15 cellular contexts compared by ENCODE assay signal in the genomic region with DNA sequence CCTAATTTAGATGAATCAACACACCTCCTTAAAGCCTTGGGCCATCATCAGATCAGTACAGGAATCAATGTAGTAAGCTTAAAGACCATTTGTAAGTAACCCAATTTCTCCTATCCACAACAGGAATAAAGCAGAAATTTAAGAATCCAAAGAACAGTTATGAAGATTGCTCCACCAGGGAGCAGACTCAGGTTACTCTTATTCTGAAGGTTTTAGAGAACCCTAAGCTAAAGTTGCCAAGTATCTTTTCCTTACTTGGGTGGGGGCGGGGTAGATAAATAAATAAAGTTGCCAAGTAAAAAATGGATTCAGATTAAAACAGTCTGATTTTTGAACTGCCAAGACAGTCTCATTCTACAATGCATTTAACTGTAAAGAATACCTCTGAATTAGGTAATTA. TPM values are rescaled to one million over a fixed set of nuclear protein-coding genes. Genes with fewer than 3 reads are reported as not detected.
A peak's percentile ranks its signal among the peaks of the same experiment; 100 is the strongest.
DNase-seq lines count a peak whose midpoint lies in the region; ATAC-seq and TF ChIP-seq lines count a peak whose summit lies in the region.
"Had no signal": no experiment of that assay in that cellular context is flagged by ENCODE, and none has a peak within 500 bp of the region (broad histone marks: within the 10 kb centered on the region; RNA-seq: fewer than 3 reads in every experiment).

No MANE protein-coding gene starts in this region.

- H3K4me2 ChIP-seq in IMR-90 (ENCODE audit: low read depth, low read length) (peak overlapping the region; percentile 39; the same call in 1 of the 2 replicates), H9 (ENCODE audit: insufficient read depth, insufficient read length, low read length) (no peak overlapping the region)

- no peak overlapping the region for H2AK5ac ChIP-seq in IMR-90 (ENCODE audit: low read depth, low read length)
- no peak overlapping the region for H2AK5ac ChIP-seq in H9 (ENCODE audit: insufficient read length, low read length)

- no peak for ATAC-seq in CD4-positive, CD25-positive, alpha-beta regulatory T cell (ENCODE audit: low read depth in 2 of 2)
- ATAC-seq in IMR-90 (ENCODE audit: low read depth), result no peak
- ATAC-seq in naive thymus-derived CD4-positive, alpha-beta T cell, result no peak
- no peak for ATAC-seq in upper lobe of right lung
- ATAC-seq: activated CD4-positive, alpha-beta T cell treated with anti-CD3 and anti-CD28 coated beads for 36 hours; foreskin keratinocyte had no signal

- no peak overlapping the region for H3K4me3 ChIP-seq in CD4-positive, CD25-positive, alpha-beta regulatory T cell (ENCODE audit: low read depth, low read length)
- H3K4me3 ChIP-seq in IMR-90 (ENCODE audit: insufficient read depth, low read depth, low read length), result no peak overlapping the region
- no peak overlapping the region for H3K4me3 ChIP-seq in naive thymus-derived CD4-positive, alpha-beta T cell (ENCODE audit: low read length)
- H3K4me3 ChIP-seq in upper lobe of right lung, result no peak overlapping the region
- no peak overlapping the region for H3K4me3 ChIP-seq in dorsolateral prefrontal cortex

- intact Hi-C loops in IMR-90 (cut with micrococcal nuclease), result loop anchor here (2.0 to 5.0 kb wide), 2 partner anchors 19 to 324 kb away; a partner anchor contains a TSS
- intact Hi-C loops in naive thymus-derived CD4-positive, alpha-beta T cell (cut with micrococcal nuclease), result loop anchor here in 1 of 2 donors (5.0 kb wide), 1 partner anchor 584 kb away; no protein-coding TSS in a partner anchor
- intact Hi-C loops in upper lobe of right lung (cut with DNase I), result no loop called here
- intact Hi-C loops in dorsolateral prefrontal cortex (cut with DNase I), result no loop called here

- peak overlapping the region; percentile 56 for H2BK5ac ChIP-seq in IMR-90 (ENCODE audit: low read depth, low read length, poor library complexity, severe bottlenecking)
- no peak overlapping the region for H2BK5ac ChIP-seq in H9 (ENCODE audit: insufficient read length, low read length)

- H3K9me3 ChIP-seq in CD4-positive, CD25-positive, alpha-beta regulatory T cell (ENCODE audit: control insufficient read depth in 2 of 2, low read length in 2 of 2), result no peaks in the 10 kb centered on the region
- H3K9me3 ChIP-seq in IMR-90 (ENCODE audit: control insufficient read depth, insufficient read depth, low read length), result no peaks in the 10 kb centered on the region
- no peaks in the 10 kb centered on the region for H3K9me3 ChIP-seq in naive thymus-derived CD4-positive, alpha-beta T cell (ENCODE audit: control insufficient read depth in 2 of 3, low read length in 3 of 3)
- no peaks in the 10 kb centered on the region for H3K9me3 ChIP-seq in upper lobe of right lung
- H3K9me3 ChIP-seq in H9 (ENCODE audit: control insufficient read depth, low read depth, low read length), result no peaks in the 10 kb centered on the region

- peaks cover 10% of the 10 kb centered on the region for H3K4me1 ChIP-seq in CD4-positive, CD25-positive, alpha-beta regulatory T cell (ENCODE audit: control insufficient read depth, insufficient read depth, low read length, poor library complexity, severe bottlenecking)
- peaks cover 7% of the 10 kb centered on the region for H3K4me1 ChIP-seq in IMR-90 (ENCODE audit: control insufficient read depth, insufficient read depth, low read length)
- H3K4me1 ChIP-seq in naive thymus-derived CD4-positive, alpha-beta T cell (ENCODE audit: control insufficient read depth in 2 of 2, insufficient read depth in 2 of 2, low read length in 2 of 2), result peaks cover 10 to 11% of the 10 kb centered on the region in 2 donors
- peaks cover 19% of the 10 kb centered on the region for H3K4me1 ChIP-seq in upper lobe of right lung
- no peaks in the 10 kb centered on the region for H3K4me1 ChIP-seq in H9 (ENCODE audit: insufficient read depth, low read length)

- H4K91ac ChIP-seq in IMR-90 (ENCODE audit: insufficient read depth, low read depth, low read length) (no peak overlapping the region), H9 (ENCODE audit: insufficient read length, low read depth, low read length) (no peak overlapping the region)

- H2AK9ac ChIP-seq in IMR-90 (replicated peaks; ENCODE audit: low read depth, low read length, poor library complexity), result no peak overlapping the region

- no CpG with 5 or more reads among the region's 1 CpG for WGBS in IMR-90 (ENCODE audit: extremely low coverage in 2 of 2, insufficient read length in 1 of 2), 2 experiments
- WGBS in H9 (ENCODE audit: extremely low coverage, insufficient read length, low lambda C conversion rate), result no CpG with 5 or more reads among the region's 1 CpG

- H3K23me2 ChIP-seq in H9 (ENCODE audit: insufficient read length, low read depth, low read length, poor library complexity, severe bottlenecking), result no peaks in the 10 kb centered on the region

- no peak overlapping the region for H3K14ac ChIP-seq in IMR-90 (replicated peaks; ENCODE audit: low read depth, low read length)
- no peak overlapping the region for H3K14ac ChIP-seq in H9 (ENCODE audit: insufficient read depth, low read length)

- TF ChIP-seq CTCF in IMR-90 (conservative IDR thresholded peaks at IDR 0.05; ENCODE audit: low read depth, low read length), result 0 out of 2 replicates have a peak, but pooled peaks have one; percentile 8
- TF ChIP-seq CTCF in upper lobe of right lung (IDR thresholded peaks at IDR 0.05), result no peak
- no peak for TF ChIP-seq CTCF in H9 (conservative IDR thresholded peaks at IDR 0.05)
- TF ChIP-seq CTCF in dorsolateral prefrontal cortex (IDR thresholded peaks at IDR 0.05 in 54 of 56, conservative IDR thresholded peaks at IDR 0.05 in 2 of 56; ENCODE audit: low read depth in 1 of 56, partially characterized antibody in 56 of 56), result no peak

- H2BK12ac ChIP-seq in H9 (ENCODE audit: insufficient read length, low read depth, low read length), result no peak overlapping the region

- H4K5ac ChIP-seq in IMR-90 (ENCODE audit: low read depth, low read length) (no peak overlapping the region; the same call in 1 of the 2 replicates), H9 (ENCODE audit: insufficient read length, low read depth, low read length) (no peak overlapping the region)

- H3K79me2 ChIP-seq in H9 (ENCODE audit: insufficient read depth, low read length), result peaks cover 27% of the 10 kb centered on the region; the same call in 1 of the 2 replicates

- H2AFZ ChIP-seq in IMR-90 (replicated peaks; ENCODE audit: low read length, poor library complexity) (no peak overlapping the region), H9 (ENCODE audit: low read length) (no peak overlapping the region)

- 0 out of 2 replicates have a peak, but pooled peaks cover 4% of the 10 kb centered on the region for H3K9me1 ChIP-seq in IMR-90 (ENCODE audit: insufficient read depth, low read length)

- H3K18ac ChIP-seq in IMR-90 (ENCODE audit: low read depth, low read length), result no peak overlapping the region
- H3K18ac ChIP-seq in H9 (ENCODE audit: insufficient read length, low read depth, low read length), result no peak overlapping the region

- no peaks in the 10 kb centered on the region for H3K9me3 Mint-ChIP-seq in CD4-positive, CD25-positive, alpha-beta regulatory T cell
- no peaks in the 10 kb centered on the region for H3K9me3 Mint-ChIP-seq in naive thymus-derived CD4-positive, alpha-beta T cell
- H3K9me3 Mint-ChIP-seq in H9, result no peaks in the 10 kb centered on the region

- CTCF ChIA-PET in IMR-90 (lab: Yijun Ruan, JAX), result interaction anchor here (0.6 to 0.7 kb wide), 2 partner anchors 16 to 325 kb away, joined by 3 to 4 read pairs; no protein-coding TSS in a partner anchor
- CTCF ChIA-PET in naive thymus-derived CD4-positive, alpha-beta T cell (lab: Charles Lee), result interaction anchor here (0.7 kb wide), 1 partner anchor 17 kb away, joined by 3 read pairs; no protein-coding TSS in a partner anchor

- no peak overlapping the region for H2BK120ac ChIP-seq in IMR-90 (ENCODE audit: low read depth, low read length)
- no peak overlapping the region for H2BK120ac ChIP-seq in H9 (ENCODE audit: low read depth, low read length, poor library complexity, severe bottlenecking)

- no TSS peak for BruUV-seq in IMR-90 (replicated peaks; lab: Mats Ljungman, UMichigan)

- DNase-seq in CD4-positive, CD25-positive, alpha-beta regulatory T cell, result no peak
- DNase-seq in IMR-90 (peak; percentile 35), dedifferentiated amniotic fluid mesenchymal stem cell (ENCODE audit: extremely low spot score) (peak; percentile 17), upper lobe of right lung (no peak), germinal center (ENCODE audit: low spot score) (no peak), H9 (no peak), dorsolateral prefrontal cortex (no peak)
- no peak for DNase-seq in naive thymus-derived CD4-positive, alpha-beta T cell
- DNase-seq: activated CD4-positive, alpha-beta T cell treated with anti-CD3 and anti-CD28 coated beads for 36 hours; cortex of kidney; foreskin keratinocyte; NCI-H187 treated with DMSO at 0.1 percent for 48 hours; NCI-H774; T-helper 9 cell had no signal

- H3K79me1 ChIP-seq in IMR-90 (ENCODE audit: low read depth in 1 of 2, low read length in 2 of 2) (peaks cover 14 to 54% of the 10 kb centered on the region in 2 experiments; a peak in 3 of 4 replicates), H9 (ENCODE audit: insufficient read depth, low read depth, low read length, poor library complexity, severe bottlenecking) (peaks cover 9% of the 10 kb centered on the region)

- peaks cover 7% of the 10 kb centered on the region for H3K36me3 Mint-ChIP-seq in CD4-positive, CD25-positive, alpha-beta regulatory T cell
- peaks cover 0 to 1% (median 0%) of the 10 kb centered on the region in 5 donors for H3K36me3 Mint-ChIP-seq in naive thymus-derived CD4-positive, alpha-beta T cell
- peaks cover 0 to 9% (median 5%) of the 10 kb centered on the region in 3 experiments; a peak in 4 of 7 replicates for H3K36me3 Mint-ChIP-seq in H9 (ENCODE audit: insufficient read depth in 1 of 3, low read depth in 3 of 3)

- H3K23ac ChIP-seq in IMR-90 (ENCODE audit: low read depth, low read length), result no peak overlapping the region
- no peak overlapping the region for H3K23ac ChIP-seq in H9 (ENCODE audit: insufficient read length, low read depth, low read length)

- peak overlapping the region; percentile 3 to 81 (median 50) for H3K4me3 Mint-ChIP-seq in CD4-positive, CD25-positive, alpha-beta regulatory T cell
- peak overlapping the region in 6 of 10 donors; percentile 52 to 84 (median 80) for H3K4me3 Mint-ChIP-seq in naive thymus-derived CD4-positive, alpha-beta T cell
- H3K4me3 Mint-ChIP-seq in H9, result no peak overlapping the region
- H3K4me3 Mint-ChIP-seq: activated CD4-positive, alpha-beta T cell treated with anti-CD3 and anti-CD28 coated beads for 36 hours had no signal

- peak overlapping the region in 1 of 3 donors; percentile 58 for H3K27ac Mint-ChIP-seq in CD4-positive, CD25-positive, alpha-beta regulatory T cell
- H3K27ac Mint-ChIP-seq in naive thymus-derived CD4-positive, alpha-beta T cell, result peak overlapping the region in 4 of 9 donors; percentile 43 to 74 (median 52)
- peak overlapping the region in 1 of 3 experiments; percentile 87; a peak in 2 of 7 replicates for H3K27ac Mint-ChIP-seq in H9
- H3K27ac Mint-ChIP-seq: activated CD4-positive, alpha-beta T cell treated with anti-CD3 and anti-CD28 coated beads for 36 hours had no signal

- no peaks in the 10 kb centered on the region for H3K36me3 ChIP-seq in CD4-positive, CD25-positive, alpha-beta regulatory T cell (ENCODE audit: control insufficient read depth, insufficient read depth, low read length)
- H3K36me3 ChIP-seq in IMR-90 (ENCODE audit: control insufficient read depth, insufficient read depth, low read length) (no peaks in the 10 kb centered on the region), upper lobe of right lung (no peaks in the 10 kb centered on the region)
- no peaks in the 10 kb centered on the region for H3K36me3 ChIP-seq in naive thymus-derived CD4-positive, alpha-beta T cell (ENCODE audit: control insufficient read depth in 2 of 3, insufficient read depth in 3 of 3, low read length in 3 of 3)

- TF ChIP-seq POLR2A in IMR-90 (IDR thresholded peaks at IDR 0.05; ENCODE audit: low read depth, low read length), result no peak

- no peaks in the 10 kb centered on the region for H3K27me3 ChIP-seq in CD4-positive, CD25-positive, alpha-beta regulatory T cell (ENCODE audit: control insufficient read depth, insufficient read depth, low read length)
- H3K27me3 ChIP-seq in IMR-90 (ENCODE audit: control insufficient read depth, insufficient read depth, low read length), result no peaks in the 10 kb centered on the region
- no peaks in the 10 kb centered on the region for H3K27me3 ChIP-seq in naive thymus-derived CD4-positive, alpha-beta T cell (ENCODE audit: control insufficient read depth in 2 of 2, insufficient read depth in 2 of 2, low read length in 2 of 2)
- no peaks in the 10 kb centered on the region for H3K27me3 ChIP-seq in upper lobe of right lung
- H3K27me3 ChIP-seq in H9 (ENCODE audit: insufficient read depth, low read length), result no peaks in the 10 kb centered on the region
- H3K27me3 ChIP-seq in dorsolateral prefrontal cortex, result no peaks in the 10 kb centered on the region
- H3K27me3 ChIP-seq: foreskin keratinocyte had no signal

- dilution Hi-C loops in IMR-90 (cut with HindIII; ENCODE audit: low sequenced_read_pairs, unreplicated experiment), result no loop called here

- H4K8ac ChIP-seq in IMR-90 (ENCODE audit: low read depth in 2 of 2, low read length in 2 of 2), result no peak overlapping the region; a peak in 1 of 4 replicates
- H4K8ac ChIP-seq in H9 (replicated peaks; ENCODE audit: insufficient read length, low read depth, low read length), result no peak overlapping the region

- POLR2A ChIA-PET in IMR-90 (lab: Charles Lee; ENCODE audit: unreplicated experiment), result no interaction called here
- POLR2A ChIA-PET in naive thymus-derived CD4-positive, alpha-beta T cell (lab: Charles Lee), result no interaction called here

- H3K4ac ChIP-seq in IMR-90 (ENCODE audit: low read depth, low read length) (no peak overlapping the region), H9 (ENCODE audit: low read depth, low read length) (no peak overlapping the region)

- H3K27me3 Mint-ChIP-seq in CD4-positive, CD25-positive, alpha-beta regulatory T cell, result no peaks in the 10 kb centered on the region
- H3K27me3 Mint-ChIP-seq in naive thymus-derived CD4-positive, alpha-beta T cell, result no peaks in the 10 kb centered on the region
- H3K27me3 Mint-ChIP-seq in H9 (ENCODE audit: low read depth), result no peaks in the 10 kb centered on the region
- H3K27me3 Mint-ChIP-seq: activated CD4-positive, alpha-beta T cell treated with anti-CD3 and anti-CD28 coated beads for 36 hours had no signal

- no peak overlapping the region for H3K27ac ChIP-seq in CD4-positive, CD25-positive, alpha-beta regulatory T cell (ENCODE audit: insufficient read depth, low read length, poor library complexity, severe bottlenecking)
- H3K27ac ChIP-seq in IMR-90 (ENCODE audit: insufficient read depth, low read length) (no peak overlapping the region), upper lobe of right lung (no peak overlapping the region), H9 (ENCODE audit: insufficient read length, low read depth, low read length) (no peak overlapping the region), dorsolateral prefrontal cortex (peak overlapping the region in 4 of 59 donors; percentile 30 to 81 (median 75))
- H3K27ac ChIP-seq in naive thymus-derived CD4-positive, alpha-beta T cell (ENCODE audit: low read depth, low read length), result no peak overlapping the region
- H3K27ac ChIP-seq: C4-2B, foreskin keratinocyte had no signal

- TF ChIP-seq RAD21 in IMR-90 (IDR thresholded peaks at IDR 0.05; ENCODE audit: low read length), result no peak

- H2BK15ac ChIP-seq in IMR-90 (ENCODE audit: low read depth, low read length), result no peak overlapping the region
- H2BK15ac ChIP-seq in H9 (ENCODE audit: low read depth, low read length), result no peak overlapping the region

- no peak overlapping the region for H3T11ph ChIP-seq in H9 (ENCODE audit: low read length)

- H3K56ac ChIP-seq in IMR-90 (ENCODE audit: extremely low read depth, insufficient read depth, low read length) (no peak overlapping the region), H9 (ENCODE audit: insufficient read length, low read depth, low read length) (no peak overlapping the region)

- H3K4me1 Mint-ChIP-seq in CD4-positive, CD25-positive, alpha-beta regulatory T cell, result peaks cover 26 to 45% (median 36%) of the 10 kb centered on the region in 4 donors
- peaks cover 16 to 58% (median 42%) of the 10 kb centered on the region in 7 donors for H3K4me1 Mint-ChIP-seq in naive thymus-derived CD4-positive, alpha-beta T cell
- peaks cover 35 to 39% of the 10 kb centered on the region in 2 experiments for H3K4me1 Mint-ChIP-seq in H9

- in situ Hi-C loops in IMR-90 (cut with MboI; ENCODE audit: low sequenced_read_pairs), result no loop called here

- H3K9ac ChIP-seq in IMR-90 (ENCODE audit: low read depth, low read length), result no peak overlapping the region
- H3K9ac ChIP-seq in H9 (ENCODE audit: extremely low read depth, insufficient read length, low read length), result no peak overlapping the region

- H2BK20ac ChIP-seq in IMR-90 (ENCODE audit: low read depth, low read length) (no peak overlapping the region), H9 (ENCODE audit: low read depth, low read length, poor library complexity, severe bottlenecking) (no peak overlapping the region)

- peaks cover 37% of the 10 kb centered on the region for H4K20me1 ChIP-seq in IMR-90 (ENCODE audit: insufficient read depth, low read length)
- no peaks in the 10 kb centered on the region for H4K20me1 ChIP-seq in H9 (ENCODE audit: control insufficient read depth, insufficient read depth, insufficient read length)

RNA-seq across cellular contexts. Expression of a gene that starts 18.1 kb away (rescaled TPM):
- total RNA-seq in CD4-positive, CD25-positive, alpha-beta regulatory T cell, result 45.4 TPM
- 10 to 100 TPM in 3 of 4 donors, 1 to 10 TPM in 1; 8.7 to 14.1 (median 12.2) TPM for polyA plus RNA-seq in CD4-positive, CD25-positive, alpha-beta regulatory T cell
- 79.2 and 82.8 TPM in 2 replicates for total RNA-seq in IMR-90 (2012; rRNA removed)
- polyA plus RNA-seq in IMR-90 (2012; rRNA removed), result 53.8 and 59.5 TPM in 2 replicates
- 14.4 and 15.7 TPM in 2 replicates for polyA plus RNA-seq in IMR-90 (2012; cell fraction: cytosol; rRNA removed)
- polyA plus RNA-seq in IMR-90 (2012; cell fraction: nucleus; rRNA removed; ENCODE audit: low replicate concordance), result 13.2 and 59.0 TPM in 2 replicates
- total RNA-seq in naive thymus-derived CD4-positive, alpha-beta T cell, result 100 to 1,000 TPM in 1 of 5 experiments, 10 to 100 TPM in 4; 28.3 to 126 (median 46.0) TPM
- polyA plus RNA-seq in naive thymus-derived CD4-positive, alpha-beta T cell, result 10 to 100 TPM; 10.9 to 23.8 TPM
- 56.3 TPM for total RNA-seq in upper lobe of right lung
- 172 and 190 TPM in 2 replicates for total RNA-seq in H9 (2021)
- 100 to 1,000 TPM; 102 to 212 (median 167) TPM for total RNA-seq in dorsolateral prefrontal cortex

Comparison
In these comparisons a context has a peak if more than half of its experiments do, and no peak if none do; other contexts are left out.
1. DNase-seq: peak in IMR-90 (single experiment) and dedifferentiated amniotic fluid mesenchymal stem cell (single experiment); none in CD4-positive, CD25-positive, alpha-beta regulatory T cell (0 of 3), naive thymus-derived CD4-positive, alpha-beta T cell (0 of 9), upper lobe of right lung (single experiment), germinal center (single experiment), H9 (single experiment) and dorsolateral prefrontal cortex (0 of 10).
2. H3K4me3 Mint-ChIP-seq: peak in CD4-positive, CD25-positive, alpha-beta regulatory T cell (4 of 4) and naive thymus-derived CD4-positive, alpha-beta T cell (6 of 10); none in H9 (0 of 2).